ENCODE assay signal across 9 cellular contexts in genomic region chr17:63140255-63140654, GRCh38.
DNase-seq lines count a peak whose midpoint lies in the region; ATAC-seq, FAIRE-seq and TF ChIP-seq lines count a peak whose summit lies in the region.
"Had no signal": no experiment of that assay in that cellular context is flagged by ENCODE, and none has a peak within 500 bp of the region (broad histone marks: within the 10 kb centered on the region; RNA-seq: fewer than 3 reads in every experiment).

No MANE protein-coding gene starts in this region.

- DNase-seq in DMS 273 (lab: John Stamatoyannopoulos, UW; ENCODE audit: unreplicated experiment) (peak; percentile 80), SK-N-SH (no peak), AG08396 (ENCODE audit: low spot score) (no peak), left ventricle myocardium superior (no peak)
- no peak for DNase-seq in activated CD4-positive, alpha-beta T cell treated with anti-CD3 and anti-CD28 coated beads, Interleukin-2, amount 50 U/mL, for 1 hour
- DNase-seq: right lobe of liver had no signal

- 0 out of 2 replicates have a peak, but pooled peaks cover 9% of the 10 kb centered on the region for H3K9me3 ChIP-seq in SK-N-SH
- H3K9me3 ChIP-seq: right lobe of liver had no signal

- WGBS in SK-N-SH (ENCODE audit: low lambda C conversion rate) = 48% methylated on average over 1 of the region's 1 CpG

- H2AFZ ChIP-seq in SK-N-SH (ENCODE audit: low read depth) = no peak overlapping the region

- H3K9me2 ChIP-seq in SK-N-SH = no peaks in the 10 kb centered on the region

- no peak for TF ChIP-seq CTCF in SK-N-SH (IDR thresholded peaks at IDR 0.05)

- peaks cover 2 to 23% of the 10 kb centered on the region in 2 experiments for H3K36me3 ChIP-seq in SK-N-SH (replicated peaks in 1 of 2; ENCODE audit: control insufficient read depth in 1 of 2, insufficient read depth in 2 of 2, low read length in 1 of 2)
- H3K36me3 ChIP-seq: right lobe of liver had no signal

- H3K27me3 ChIP-seq in SK-N-SH (ENCODE audit: insufficient read depth) = no peaks in the 10 kb centered on the region
- H3K27me3 ChIP-seq: right lobe of liver had no signal

- ATAC-seq in HG02938 (IDR thresholded peaks at IDR 0.05; ENCODE audit: unreplicated experiment) (peak; percentile 51), HG03571 (IDR thresholded peaks at IDR 0.05; ENCODE audit: unreplicated experiment) (no peak), left ventricle myocardium superior (no peak)

- CTCF ChIA-PET in SK-N-SH (lab: Yijun Ruan, JAX) = interaction anchor here (0.8 to 3.6 kb wide), 4 partner anchors 10 to 266 kb away, joined by 3 to 16 read pairs (median 8); no protein-coding TSS in a partner anchor

- H4K20me1 ChIP-seq in SK-N-SH (ENCODE audit: insufficient read depth) = no peaks in the 10 kb centered on the region

- peak; percentile 53 for FAIRE-seq in islet of Langerhans (lab: Jason Lieb, UNC)

- TF ChIP-seq RAD21 in SK-N-SH (IDR thresholded peaks at IDR 0.05; ENCODE audit: low read length) = no peak

- TF ChIP-seq EP300 in SK-N-SH (IDR thresholded peaks at IDR 0.05; ENCODE audit: borderline replicate concordance in 1 of 2, low read depth in 1 of 2, low read length in 1 of 2) = no peak

- POLR2A ChIA-PET in SK-N-SH (lab: Yijun Ruan, JAX) = interaction anchor here (0.6 kb wide), 1 partner anchor 243 kb away, joined by 3 read pairs; no protein-coding TSS in a partner anchor

- H3K9ac ChIP-seq in SK-N-SH = no peak overlapping the region

- intact Hi-C loops in left ventricle myocardium superior (cut with micrococcal nuclease) = no loop called here

- H3K4me1 ChIP-seq in SK-N-SH (ENCODE audit: control insufficient read depth in 1 of 2, insufficient read depth in 2 of 2, low read depth in 1 of 2, low read length in 1 of 2) = peaks cover 0 to 2% of the 10 kb centered on the region in 2 experiments; a peak in 2 of 4 replicates
- H3K4me1 ChIP-seq: right lobe of liver had no signal

- H3F3A ChIP-seq in SK-N-SH (replicated peaks; ENCODE audit: insufficient read depth) = peaks cover 31% of the 10 kb centered on the region

- no peak overlapping the region for H3K4me3 ChIP-seq in SK-N-SH (ENCODE audit: low read depth in 2 of 2, low read length in 1 of 2)
- H3K4me3 ChIP-seq: right lobe of liver had no signal

- peak overlapping the region; percentile 5 to 24; a peak in 2 of 4 replicates for H3K27ac ChIP-seq in SK-N-SH (ENCODE audit: low read depth in 2 of 2, low read length in 1 of 2)
- H3K27ac ChIP-seq: right lobe of liver had no signal

- peaks cover 53% of the 10 kb centered on the region for H3K79me2 ChIP-seq in SK-N-SH (ENCODE audit: insufficient read depth)

- 0 out of 2 replicates have a peak overlapping the region, but pooled peaks have one; percentile 12 for H3K4me2 ChIP-seq in SK-N-SH

TF ChIP-seq in SK-N-SH, 30 proteins besides CTCF, POLR2A, EP300 and RAD21:
- peak; percentile 33; the same call in 1 of the 2 replicates for TF ChIP-seq NFIC (IDR thresholded peaks at IDR 0.05; ENCODE audit: borderline replicate concordance)
- no peak for TF ChIP-seq TCF12 (IDR thresholded peaks at IDR 0.05)
- TF ChIP-seq CHD2 (IDR thresholded peaks at IDR 0.05; ENCODE audit: low read length, partially characterized antibody) = peak; percentile 17
